1 cellular context compared by ENCODE assay signal in the genomic region with DNA sequence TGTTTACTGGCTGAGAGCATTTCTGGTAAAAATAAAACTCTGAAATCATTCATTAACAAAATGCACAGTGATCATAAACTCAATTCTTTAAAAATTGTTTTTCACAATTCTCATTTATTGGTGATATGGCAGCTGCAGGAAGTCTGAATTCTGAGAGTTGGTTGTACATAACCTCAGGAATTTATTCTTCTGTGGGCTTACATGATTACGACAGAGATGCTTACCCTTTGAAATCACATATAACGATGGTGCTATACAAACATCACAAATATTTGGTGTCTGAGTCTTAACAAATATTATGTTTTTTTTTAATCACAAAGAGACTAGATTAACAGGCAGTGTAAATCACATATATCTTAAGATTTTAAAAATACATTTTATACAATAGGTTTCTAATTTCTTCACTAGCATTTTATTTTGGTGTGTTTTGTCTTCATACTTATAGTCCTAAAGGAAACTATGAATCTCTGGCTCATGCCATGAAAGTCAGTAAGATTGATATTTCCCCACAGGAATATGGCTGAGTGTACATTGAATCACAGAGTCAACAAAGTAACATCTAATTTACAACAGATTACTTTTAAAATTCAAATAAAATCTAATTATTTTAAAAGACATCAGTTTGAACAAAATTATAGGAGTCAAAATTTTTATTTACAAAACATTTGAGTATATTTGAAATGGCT.
TF ChIP-seq lines count a peak whose summit lies in the region.

No MANE protein-coding gene starts in this region.

TF ChIP-seq in HepG2, 621 proteins besides CTCF, POLR2A, EP300 and RAD21 (continued from another document):
- TF ChIP-seq NR2F6 (IDR thresholded peaks at IDR 0.05) (no peak), NR2F6 (CRISPR knock-in tag; IDR thresholded peaks at IDR 0.05) (no peak), ZMYM4 (CRISPR knock-in tag; IDR thresholded peaks at IDR 0.05) (no peak), MXI1 (IDR thresholded peaks at IDR 0.05; ENCODE audit: borderline replicate concordance, low read depth, low read length) (no peak), U2AF2 (IDR thresholded peaks at IDR 0.05; ENCODE audit: low read depth, low read length) (no peak), ZNF234 (CRISPR knock-in tag; conservative IDR thresholded peaks at IDR 0.05) (no peak), SNRNP70 (IDR thresholded peaks at IDR 0.05; ENCODE audit: low read depth, low read length) (no peak), NCOA1 (CRISPR knock-in tag; IDR thresholded peaks at IDR 0.05) (no peak), ZFP41 (CRISPR knock-in tag; IDR thresholded peaks at IDR 0.05; ENCODE audit: borderline replicate concordance) (no peak), NFKBIZ (CRISPR knock-in tag; IDR thresholded peaks at IDR 0.05) (no peak)
- TF ChIP-seq, protein P1, sequence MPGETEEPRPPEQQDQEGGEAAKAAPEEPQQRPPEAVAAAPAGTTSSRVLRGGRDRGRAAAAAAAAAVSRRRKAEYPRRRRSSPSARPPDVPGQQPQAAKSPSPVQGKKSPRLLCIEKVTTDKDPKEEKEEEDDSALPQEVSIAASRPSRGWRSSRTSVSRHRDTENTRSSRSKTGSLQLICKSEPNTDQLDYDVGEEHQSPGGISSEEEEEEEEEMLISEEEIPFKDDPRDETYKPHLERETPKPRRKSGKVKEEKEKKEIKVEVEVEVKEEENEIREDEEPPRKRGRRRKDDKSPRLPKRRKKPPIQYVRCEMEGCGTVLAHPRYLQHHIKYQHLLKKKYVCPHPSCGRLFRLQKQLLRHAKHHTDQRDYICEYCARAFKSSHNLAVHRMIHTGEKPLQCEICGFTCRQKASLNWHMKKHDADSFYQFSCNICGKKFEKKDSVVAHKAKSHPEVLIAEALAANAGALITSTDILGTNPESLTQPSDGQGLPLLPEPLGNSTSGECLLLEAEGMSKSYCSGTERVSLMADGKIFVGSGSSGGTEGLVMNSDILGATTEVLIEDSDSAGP (CRISPR knock-in tag; IDR thresholded peaks at IDR 0.05; ENCODE audit: borderline replicate concordance): no peak
- TF ChIP-seq, protein P2, sequence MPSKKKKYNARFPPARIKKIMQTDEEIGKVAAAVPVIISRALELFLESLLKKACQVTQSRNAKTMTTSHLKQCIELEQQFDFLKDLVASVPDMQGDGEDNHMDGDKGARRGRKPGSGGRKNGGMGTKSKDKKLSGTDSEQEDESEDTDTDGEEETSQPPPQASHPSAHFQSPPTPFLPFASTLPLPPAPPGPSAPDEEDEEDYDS (CRISPR knock-in tag; IDR thresholded peaks at IDR 0.05): no peak
- TF ChIP-seq, protein P3, sequence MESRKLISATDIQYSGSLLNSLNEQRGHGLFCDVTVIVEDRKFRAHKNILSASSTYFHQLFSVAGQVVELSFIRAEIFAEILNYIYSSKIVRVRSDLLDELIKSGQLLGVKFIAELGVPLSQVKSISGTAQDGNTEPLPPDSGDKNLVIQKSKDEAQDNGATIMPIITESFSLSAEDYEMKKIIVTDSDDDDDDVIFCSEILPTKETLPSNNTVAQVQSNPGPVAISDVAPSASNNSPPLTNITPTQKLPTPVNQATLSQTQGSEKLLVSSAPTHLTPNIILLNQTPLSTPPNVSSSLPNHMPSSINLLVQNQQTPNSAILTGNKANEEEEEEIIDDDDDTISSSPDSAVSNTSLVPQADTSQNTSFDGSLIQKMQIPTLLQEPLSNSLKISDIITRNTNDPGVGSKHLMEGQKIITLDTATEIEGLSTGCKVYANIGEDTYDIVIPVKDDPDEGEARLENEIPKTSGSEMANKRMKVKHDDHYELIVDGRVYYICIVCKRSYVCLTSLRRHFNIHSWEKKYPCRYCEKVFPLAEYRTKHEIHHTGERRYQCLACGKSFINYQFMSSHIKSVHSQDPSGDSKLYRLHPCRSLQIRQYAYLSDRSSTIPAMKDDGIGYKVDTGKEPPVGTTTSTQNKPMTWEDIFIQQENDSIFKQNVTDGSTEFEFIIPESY (CRISPR knock-in tag; IDR thresholded peaks at IDR 0.05): no peak
